20 cellular contexts compared by ENCODE assay signal in the genomic region with DNA sequence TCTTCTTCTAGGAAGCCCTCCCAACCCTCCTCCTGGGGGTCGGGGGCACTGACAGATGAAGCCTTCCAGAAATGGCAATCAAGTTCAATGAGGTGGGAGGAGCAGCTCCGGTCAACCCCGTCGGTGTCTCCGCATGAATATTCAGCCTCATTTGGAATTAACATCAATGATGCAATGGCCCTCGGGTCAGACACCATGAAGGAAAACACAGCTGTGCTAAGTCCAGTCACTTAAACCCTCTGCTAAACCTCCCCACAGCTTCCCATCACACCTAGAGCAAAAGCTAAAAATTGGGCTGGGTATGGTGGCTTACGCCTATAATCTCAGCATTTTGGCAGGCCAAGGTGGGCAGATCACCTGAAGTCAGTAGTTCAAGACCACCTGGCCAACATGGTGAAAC. TPM values are rescaled to one million over a fixed set of nuclear protein-coding genes. Genes with fewer than 3 reads are reported as not detected.
DNase-seq lines count a peak whose midpoint lies in the region; ATAC-seq and TF ChIP-seq lines count a peak whose summit lies in the region.
"Had no signal": no experiment of that assay in that cellular context is flagged by ENCODE, and none has a peak within 500 bp of the region (broad histone marks: within the 10 kb centered on the region; RNA-seq: fewer than 3 reads in every experiment).

No MANE protein-coding gene starts in this region.

- no peak for DNase-seq in GM23338 (ENCODE audit: low spot score)
- peak; percentile 22 for DNase-seq in left kidney (ENCODE audit: low read depth, low spot score)
- no peak for DNase-seq in nephron progenitor cell
- DNase-seq in T-helper 2 cell treated with Interferon-gamma antibody and Interleukin-4, amounts not matched to agents 5 μg/mL and 100 μg/mL, for 36 hours (ENCODE audit: low spot score): no peak
- DNase-seq in HuH-7.5 (ENCODE audit: low spot score): no peak
- DNase-seq in left colon: no peak
- DNase-seq: CD4-positive, CD25-positive, alpha-beta regulatory T cell; KBM-7; MM.1S; NCI-H1694 treated with DMSO at 0.1 percent for 48 hours; NCI-H2081; NCI-H2227 treated with DMSO at 0.1 percent for 48 hours; NCI-H526 treated with DMSO at 0.1 percent for 48 hours; PC-9; RPMI8226; SHP77 had no signal

- H3K9me3 Mint-ChIP-seq in GM23338 (no peaks in the 10 kb centered on the region; the same call in 2 of the 3 replicates), nephron progenitor cell (no peaks in the 10 kb centered on the region)
- no peaks in the 10 kb centered on the region for H3K9me3 Mint-ChIP-seq in T-helper 2 cell treated with Interferon-gamma antibody and Interleukin-4, amounts not matched to agents 5 μg/mL and 100 μg/mL, for 36 hours
- H3K9me3 Mint-ChIP-seq: CD4-positive, CD25-positive, alpha-beta regulatory T cell had no signal

- no peaks in the 10 kb centered on the region for H3K9me2 ChIP-seq in GM23338 (ENCODE audit: insufficient read depth)

- H2AFZ ChIP-seq in GM23338 (no peak overlapping the region), KMS-11 (ENCODE audit: low read depth) (no peak overlapping the region)
- H2AFZ ChIP-seq: PC-9 had no signal

- no peaks in the 10 kb centered on the region for H3K79me2 ChIP-seq in GM23338 (replicated peaks; ENCODE audit: insufficient read depth)
- no peaks in the 10 kb centered on the region for H3K79me2 ChIP-seq in KMS-11 (ENCODE audit: insufficient read depth, low read depth)

- H3K4me1 Mint-ChIP-seq in GM23338: no peaks in the 10 kb centered on the region
- peaks cover 12% of the 10 kb centered on the region for H3K4me1 Mint-ChIP-seq in nephron progenitor cell
- H3K4me1 Mint-ChIP-seq in T-helper 2 cell treated with Interferon-gamma antibody and Interleukin-4, amounts not matched to agents 5 μg/mL and 100 μg/mL, for 36 hours (ENCODE audit: low read depth): no peaks in the 10 kb centered on the region

- TF ChIP-seq CTCF in GM23338 (conservative IDR thresholded peaks at IDR 0.05; ENCODE audit: low read depth in 2 of 2) (no peak), KMS-11 (conservative IDR thresholded peaks at IDR 0.05; ENCODE audit: low read depth, low read length) (no peak), nephron progenitor cell (IDR thresholded peaks at IDR 0.05) (no peak)

- H3K4me1 ChIP-seq in GM23338 (ENCODE audit: insufficient read depth) (no peaks in the 10 kb centered on the region), KMS-11 (ENCODE audit: low read depth, poor library complexity, severe bottlenecking) (peaks cover 35% of the 10 kb centered on the region)

- H3K27ac ChIP-seq in GM23338 (ENCODE audit: low read depth): no peak overlapping the region
- peak overlapping the region; percentile 90; the same call in 1 of the 2 replicates for H3K27ac ChIP-seq in KMS-11
- H3K27ac ChIP-seq: BLaER1, HL-60, PC-9 had no signal

- H3K4me3 ChIP-seq in GM23338 (no peak overlapping the region), KMS-11 (IDR thresholded peaks at IDR 0.05; ENCODE audit: insufficient read depth, low read depth, low read length) (no peak overlapping the region)
- H3K4me3 ChIP-seq: BLaER1, PC-9 had no signal

- ATAC-seq in GM23338 (no peak), GM18868 (IDR thresholded peaks at IDR 0.05; ENCODE audit: unreplicated experiment) (no peak), left colon (no peak)

- H3K36me3 ChIP-seq in GM23338 (ENCODE audit: insufficient read depth): no peaks in the 10 kb centered on the region
- H3K36me3 ChIP-seq in KMS-11 (ENCODE audit: insufficient read depth): no peaks in the 10 kb centered on the region

- intact Hi-C loops in left colon (cut with DNase I, micrococcal nuclease): no loop called here

- H3K4me3 Mint-ChIP-seq in GM23338 (no peak overlapping the region), nephron progenitor cell (no peak overlapping the region)
- H3K4me3 Mint-ChIP-seq in T-helper 2 cell treated with Interferon-gamma antibody and Interleukin-4, amounts not matched to agents 5 μg/mL and 100 μg/mL, for 36 hours: no peak overlapping the region

- H3K27me3 ChIP-seq in GM23338 (ENCODE audit: insufficient read depth) (no peaks in the 10 kb centered on the region), KMS-11 (ENCODE audit: insufficient read depth, low read depth) (no peaks in the 10 kb centered on the region)
- H3K27me3 ChIP-seq: BLaER1 had no signal

- no peaks in the 10 kb centered on the region for H4K20me1 ChIP-seq in GM23338 (replicated peaks; ENCODE audit: insufficient read depth)
- no peaks in the 10 kb centered on the region for H4K20me1 ChIP-seq in KMS-11 (ENCODE audit: insufficient read depth)
- H4K20me1 ChIP-seq: BLaER1 had no signal

- peaks cover 10% of the 10 kb centered on the region for H3K27me3 Mint-ChIP-seq in GM23338 (ENCODE audit: insufficient read depth, low read depth, poor library complexity)
- peaks cover 3% of the 10 kb centered on the region for H3K27me3 Mint-ChIP-seq in nephron progenitor cell (ENCODE audit: low read depth, poor library complexity)
- H3K27me3 Mint-ChIP-seq in T-helper 2 cell treated with Interferon-gamma antibody and Interleukin-4, amounts not matched to agents 5 μg/mL and 100 μg/mL, for 36 hours (ENCODE audit: low read depth): no peaks in the 10 kb centered on the region
- H3K27me3 Mint-ChIP-seq: CD4-positive, CD25-positive, alpha-beta regulatory T cell had no signal

- H3K27ac Mint-ChIP-seq in GM23338 (peak overlapping the region; percentile 63; the same call in 1 of the 2 replicates), nephron progenitor cell (peak overlapping the region; percentile 92)
- H3K27ac Mint-ChIP-seq in T-helper 2 cell treated with Interferon-gamma antibody and Interleukin-4, amounts not matched to agents 5 μg/mL and 100 μg/mL, for 36 hours: no peak overlapping the region

- no peak overlapping the region for H3K4me2 ChIP-seq in GM23338
- no peak overlapping the region for H3K4me2 ChIP-seq in KMS-11
- H3K4me2 ChIP-seq: BLaER1, PC-9 had no signal

- H3K9ac ChIP-seq in KMS-11: no peak overlapping the region
- H3K9ac ChIP-seq: BLaER1 had no signal

- peaks cover 6% of the 10 kb centered on the region; the same call in 1 of the 3 replicates for H3K36me3 Mint-ChIP-seq in GM23338 (ENCODE audit: low read depth)
- H3K36me3 Mint-ChIP-seq in nephron progenitor cell (ENCODE audit: low read depth): peaks cover 9% of the 10 kb centered on the region
- peaks cover 10% of the 10 kb centered on the region for H3K36me3 Mint-ChIP-seq in T-helper 2 cell treated with Interferon-gamma antibody and Interleukin-4, amounts not matched to agents 5 μg/mL and 100 μg/mL, for 36 hours (ENCODE audit: low read depth)

- 0 out of 2 replicates have a peak, but pooled peaks cover 7% of the 10 kb centered on the region for H3F3A ChIP-seq in GM23338 (replicated peaks; ENCODE audit: low read depth)

TF ChIP-seq in GM23338, 12 proteins besides CTCF, POLR2A, EP300 and RAD21 (continues in another document):
- TF ChIP-seq EZH2phosphoT487 (IDR thresholded peaks at IDR 0.05; ENCODE audit: unreplicated experiment) (no peak), NANOG (IDR thresholded peaks at IDR 0.05; ENCODE audit: borderline replicate concordance) (no peak), ZNF114 (CRISPR knock-in tag; IDR thresholded peaks at IDR 0.05) (no peak), EZH2 (IDR thresholded peaks at IDR 0.05; ENCODE audit: low read depth, unreplicated experiment) (no peak), STAT1 (IDR thresholded peaks at IDR 0.05; ENCODE audit: unreplicated experiment) (no peak), JUNB (IDR thresholded peaks at IDR 0.05; ENCODE audit: unreplicated experiment) (no peak), ZNF331 (CRISPR knock-in tag; IDR thresholded peaks at IDR 0.05; ENCODE audit: low read depth) (no peak), POLR2AphosphoS5 (IDR thresholded peaks at IDR 0.05; ENCODE audit: low read depth) (no peak), CREB1 (CRISPR knock-in tag; IDR thresholded peaks at IDR 0.05; ENCODE audit: low read depth) (no peak)
- TF ChIP-seq, protein P1, sequence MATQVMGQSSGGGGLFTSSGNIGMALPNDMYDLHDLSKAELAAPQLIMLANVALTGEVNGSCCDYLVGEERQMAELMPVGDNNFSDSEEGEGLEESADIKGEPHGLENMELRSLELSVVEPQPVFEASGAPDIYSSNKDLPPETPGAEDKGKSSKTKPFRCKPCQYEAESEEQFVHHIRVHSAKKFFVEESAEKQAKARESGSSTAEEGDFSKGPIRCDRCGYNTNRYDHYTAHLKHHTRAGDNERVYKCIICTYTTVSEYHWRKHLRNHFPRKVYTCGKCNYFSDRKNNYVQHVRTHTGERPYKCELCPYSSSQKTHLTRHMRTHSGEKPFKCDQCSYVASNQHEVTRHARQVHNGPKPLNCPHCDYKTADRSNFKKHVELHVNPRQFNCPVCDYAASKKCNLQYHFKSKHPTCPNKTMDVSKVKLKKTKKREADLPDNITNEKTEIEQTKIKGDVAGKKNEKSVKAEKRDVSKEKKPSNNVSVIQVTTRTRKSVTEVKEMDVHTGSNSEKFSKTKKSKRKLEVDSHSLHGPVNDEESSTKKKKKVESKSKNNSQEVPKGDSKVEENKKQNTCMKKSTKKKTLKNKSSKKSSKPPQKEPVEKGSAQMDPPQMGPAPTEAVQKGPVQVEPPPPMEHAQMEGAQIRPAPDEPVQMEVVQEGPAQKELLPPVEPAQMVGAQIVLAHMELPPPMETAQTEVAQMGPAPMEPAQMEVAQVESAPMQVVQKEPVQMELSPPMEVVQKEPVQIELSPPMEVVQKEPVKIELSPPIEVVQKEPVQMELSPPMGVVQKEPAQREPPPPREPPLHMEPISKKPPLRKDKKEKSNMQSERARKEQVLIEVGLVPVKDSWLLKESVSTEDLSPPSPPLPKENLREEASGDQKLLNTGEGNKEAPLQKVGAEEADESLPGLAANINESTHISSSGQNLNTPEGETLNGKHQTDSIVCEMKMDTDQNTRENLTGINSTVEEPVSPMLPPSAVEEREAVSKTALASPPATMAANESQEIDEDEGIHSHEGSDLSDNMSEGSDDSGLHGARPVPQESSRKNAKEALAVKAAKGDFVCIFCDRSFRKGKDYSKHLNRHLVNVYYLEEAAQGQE (IDR thresholded peaks at IDR 0.05; ENCODE audit: unreplicated experiment): no peak
- TF ChIP-seq, protein P2, sequence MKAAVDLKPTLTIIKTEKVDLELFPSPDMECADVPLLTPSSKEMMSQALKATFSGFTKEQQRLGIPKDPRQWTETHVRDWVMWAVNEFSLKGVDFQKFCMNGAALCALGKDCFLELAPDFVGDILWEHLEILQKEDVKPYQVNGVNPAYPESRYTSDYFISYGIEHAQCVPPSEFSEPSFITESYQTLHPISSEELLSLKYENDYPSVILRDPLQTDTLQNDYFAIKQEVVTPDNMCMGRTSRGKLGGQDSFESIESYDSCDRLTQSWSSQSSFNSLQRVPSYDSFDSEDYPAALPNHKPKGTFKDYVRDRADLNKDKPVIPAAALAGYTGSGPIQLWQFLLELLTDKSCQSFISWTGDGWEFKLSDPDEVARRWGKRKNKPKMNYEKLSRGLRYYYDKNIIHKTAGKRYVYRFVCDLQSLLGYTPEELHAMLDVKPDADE (IDR thresholded peaks at IDR 0.05): no peak

RNA-seq across cellular contexts. Expression of a gene that starts 36.5 kb away (rescaled TPM):
- total RNA-seq in GM23338 (2014; rRNA removed; shearing (Covaris generic)): 76.7 and 78.0 TPM in 2 replicates
- polyA plus RNA-seq in GM23338 (2016; fragmentation: Nextera tagmentation; extraction: Ambion mirVana): 30.8 and 32.8 TPM in 2 replicates
- total RNA-seq in left colon: 10 to 100 TPM; 58.2 to 70.0 TPM
